18 cellular contexts compared by ENCODE assay signal in genomic region chr6:64591682-64592081, GRCh38.
DNase-seq lines count a peak whose midpoint lies in the region; ATAC-seq and TF ChIP-seq lines count a peak whose summit lies in the region.
"Had no signal": no experiment of that assay in that cellular context is flagged by ENCODE, and none has a peak within 500 bp of the region (broad histone marks: within the 10 kb centered on the region; RNA-seq: fewer than 3 reads in every experiment).

No MANE protein-coding gene starts in this region.

- H3K4me1 ChIP-seq in left ventricle myocardium inferior, result no peaks in the 10 kb centered on the region
- no peaks in the 10 kb centered on the region for H3K4me1 ChIP-seq in right atrium auricular region
- H3K4me1 ChIP-seq in uterus, result no peaks in the 10 kb centered on the region
- H3K4me1 ChIP-seq: A549, Caco-2, HAP-1 had no signal

- H3K27me3 Mint-ChIP-seq in glutamatergic neuron (ENCODE audit: unreplicated experiment), result no peaks in the 10 kb centered on the region
- H3K27me3 Mint-ChIP-seq: CD4-positive, alpha-beta T cell had no signal

- H3K4me3 ChIP-seq in left ventricle myocardium inferior (peak overlapping the region; percentile 11), right atrium auricular region (no peak overlapping the region), uterus (no peak overlapping the region)
- H3K4me3 ChIP-seq: A549, GM23248, HAP-1 had no signal

- intact Hi-C loops in left ventricle myocardium inferior (cut with micrococcal nuclease), result no loop called here
- intact Hi-C loops in uterus (cut with DNase I; ENCODE audit: low total_unique reads), result no loop called here

- H3K4me3 Mint-ChIP-seq in glutamatergic neuron (ENCODE audit: unreplicated experiment), result no peak overlapping the region
- H3K4me3 Mint-ChIP-seq: CD4-positive, alpha-beta T cell had no signal

- H3K27ac ChIP-seq in left ventricle myocardium inferior (replicated peaks), result peak overlapping the region; percentile 70
- H3K27ac ChIP-seq in right atrium auricular region, result no peak overlapping the region
- H3K27ac ChIP-seq in uterus, result no peak overlapping the region
- H3K27ac ChIP-seq: 22Rv1, A549, C4-2B, GM23248, HL-60 had no signal

- peaks cover 13% of the 10 kb centered on the region for H3K4me1 Mint-ChIP-seq in glutamatergic neuron (ENCODE audit: low read depth, unreplicated experiment)

- no peaks in the 10 kb centered on the region for H3K36me3 Mint-ChIP-seq in glutamatergic neuron (ENCODE audit: unreplicated experiment)

- H3K27me3 ChIP-seq in left ventricle myocardium inferior (ENCODE audit: low read depth) (no peaks in the 10 kb centered on the region), right atrium auricular region (no peaks in the 10 kb centered on the region), uterus (no peaks in the 10 kb centered on the region)

- no peak for ATAC-seq in HG03196 (IDR thresholded peaks at IDR 0.05; ENCODE audit: unreplicated experiment)
- ATAC-seq: A549 had no signal

- no peak for TF ChIP-seq POLR2A in uterus (IDR thresholded peaks at IDR 0.05)

- H3K9me3 Mint-ChIP-seq in glutamatergic neuron (ENCODE audit: unreplicated experiment), result peaks cover 3% of the 10 kb centered on the region

- DNase-seq in NCI-H2227 treated with DMSO at 0.1 percent for 48 hours (lab: John Stamatoyannopoulos, UW) (peak; percentile 19), NCI-H2227 (lab: John Stamatoyannopoulos, UW; ENCODE audit: unreplicated experiment) (no peak), left ventricle myocardium inferior (no peak), right atrium auricular region (ENCODE audit: low spot score) (no peak), glutamatergic neuron (no peak), uterus (no peak), EL (no peak)
- DNase-seq: AML-193; Caco-2; CD4-positive, alpha-beta T cell; GDM1; GM23248 had no signal

- H3K36me3 ChIP-seq in left ventricle myocardium inferior (no peaks in the 10 kb centered on the region), right atrium auricular region (no peaks in the 10 kb centered on the region), uterus (no peaks in the 10 kb centered on the region)
- H3K36me3 ChIP-seq: HAP-1 had no signal

- H3K27ac Mint-ChIP-seq in glutamatergic neuron (ENCODE audit: unreplicated experiment), result peak overlapping the region; percentile 7
- H3K27ac Mint-ChIP-seq: CD4-positive, alpha-beta T cell had no signal

- peaks cover 20% of the 10 kb centered on the region for H3K9me3 ChIP-seq in left ventricle myocardium inferior (replicated peaks)
- H3K9me3 ChIP-seq in right atrium auricular region, result no peaks in the 10 kb centered on the region
- H3K9me3 ChIP-seq in uterus, result no peaks in the 10 kb centered on the region
- H3K9me3 ChIP-seq: A549, Caco-2, HAP-1 had no signal

- no peak for TF ChIP-seq CTCF in left ventricle myocardium inferior (IDR thresholded peaks at IDR 0.05; ENCODE audit: borderline replicate concordance)
- TF ChIP-seq CTCF in right atrium auricular region (IDR thresholded peaks at IDR 0.05), result no peak
- no peak for TF ChIP-seq CTCF in glutamatergic neuron (IDR thresholded peaks at IDR 0.05; ENCODE audit: partially characterized antibody, unreplicated experiment)
- TF ChIP-seq CTCF in uterus (IDR thresholded peaks at IDR 0.05), result no peak
